15 cellular contexts compared by ENCODE assay signal in the genomic region with DNA sequence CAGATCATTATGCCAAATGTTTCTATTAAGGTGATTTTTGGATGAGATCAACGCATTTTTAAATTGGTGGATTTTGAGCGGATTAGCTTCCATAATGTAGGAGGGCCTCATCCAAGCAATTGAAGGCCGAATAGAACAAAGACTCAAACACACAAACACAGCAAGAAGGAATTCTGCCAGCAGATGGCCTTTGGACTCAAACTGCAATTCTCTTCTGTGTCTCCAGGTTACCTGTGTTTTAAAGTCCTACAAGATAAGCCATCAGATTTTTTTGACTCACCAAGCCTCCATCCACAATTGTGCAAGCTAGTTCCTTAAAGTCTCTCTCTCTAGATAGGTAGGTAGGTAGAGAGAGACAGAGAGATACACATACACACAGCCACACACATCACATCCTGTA. TPM values are rescaled to one million over a fixed set of nuclear protein-coding genes. Genes with fewer than 3 reads are reported as not detected.
"Had no signal": no experiment of that assay in that cellular context is flagged by ENCODE, and none has a peak within 500 bp of the region (broad histone marks: within the 10 kb centered on the region; RNA-seq: fewer than 3 reads in every experiment).

No MANE protein-coding gene starts in this region.

- H3K36me3 ChIP-seq: esophagus muscularis mucosa, upper lobe of left lung had no signal

- H3K4me3 Mint-ChIP-seq: activated naive CD4-positive, alpha-beta T cell treated with anti-CD3 and anti-CD28 coated beads, Interleukin-2, amount 10 ng/mL, durations not matched to agents 7 days and 5 days; activated T-helper 17 cell treated with anti-CD3 and anti-CD28 coated beads, Interleukin-2, amount 50 U/mL, for 72 hours; central memory CD8-positive, alpha-beta T cell; stimulated activated naive B cell treated with anti-CD40 and anti-IgM and Interleukin-4, amounts not matched to agents 10 μg/mL and 1 μg/mL and 100 μg/mL, for 72 hours; T-helper 1 cell treated with Interleukin-12 subunit alpha and Interleukin-12 subunit beta and Interleukin-4 antibody, amounts not matched to agents 30 μg/mL and 1 μg/mL, for 36 hours had no signal

- ATAC-seq: activated T-helper 17 cell treated with anti-CD3 and anti-CD28 coated beads, Interleukin-2, amount 50 U/mL, for 72 hours; body of pancreas; psoas muscle; sciatic nerve; SK-N-SH treated with all-trans-retinoic acid at 6 μM for 48 hours; stimulated activated naive B cell treated with anti-CD40 and anti-IgM and Interleukin-4, amounts not matched to agents 10 μg/mL and 1 μg/mL and 100 μg/mL, for 72 hours had no signal

- H3K4me3 ChIP-seq: body of pancreas, esophagus muscularis mucosa, psoas muscle, upper lobe of left lung had no signal

- H3K27me3 Mint-ChIP-seq: activated naive CD4-positive, alpha-beta T cell treated with anti-CD3 and anti-CD28 coated beads, Interleukin-2, amount 10 ng/mL, durations not matched to agents 7 days and 5 days; central memory CD8-positive, alpha-beta T cell; stimulated activated naive B cell treated with anti-CD40 and anti-IgM and Interleukin-4, amounts not matched to agents 10 μg/mL and 1 μg/mL and 100 μg/mL, for 72 hours had no signal

- H3K27ac Mint-ChIP-seq: activated naive CD4-positive, alpha-beta T cell treated with anti-CD3 and anti-CD28 coated beads, Interleukin-2, amount 10 ng/mL, durations not matched to agents 7 days and 5 days; activated T-helper 17 cell treated with anti-CD3 and anti-CD28 coated beads, Interleukin-2, amount 50 U/mL, for 72 hours; stimulated activated naive B cell treated with anti-CD40 and anti-IgM and Interleukin-4, amounts not matched to agents 10 μg/mL and 1 μg/mL and 100 μg/mL, for 72 hours; T-helper 1 cell treated with Interleukin-12 subunit alpha and Interleukin-12 subunit beta and Interleukin-4 antibody, amounts not matched to agents 30 μg/mL and 1 μg/mL, for 36 hours had no signal

- H3K36me3 Mint-ChIP-seq: activated naive CD4-positive, alpha-beta T cell treated with anti-CD3 and anti-CD28 coated beads, Interleukin-2, amount 10 ng/mL, durations not matched to agents 7 days and 5 days; stimulated activated naive B cell treated with anti-CD40 and anti-IgM and Interleukin-4, amounts not matched to agents 10 μg/mL and 1 μg/mL and 100 μg/mL, for 72 hours had no signal

- DNase-seq: activated CD4-positive, alpha-beta T cell treated with anti-CD3 and anti-CD28 coated beads for 48 hours; activated naive CD4-positive, alpha-beta T cell treated with anti-CD3 and anti-CD28 coated beads, Interleukin-2, amount 10 ng/mL, durations not matched to agents 7 days and 5 days; body of pancreas; nucleus accumbens; psoas muscle; stimulated activated CD4-positive, alpha-beta T cell treated with anti-CD3 and anti-CD28 coated beads, Interleukin-2, amount 100 ng/mL, for 24 hours; stimulated activated naive B cell treated with anti-CD40 and anti-IgM and Interleukin-4, amounts not matched to agents 10 μg/mL and 1 μg/mL and 100 μg/mL, for 72 hours; upper lobe of left lung had no signal

- H3K9me3 ChIP-seq: body of pancreas, esophagus muscularis mucosa, psoas muscle, upper lobe of left lung had no signal

- H3K4me1 ChIP-seq: esophagus muscularis mucosa, psoas muscle, upper lobe of left lung had no signal

- H3K27me3 ChIP-seq: body of pancreas, esophagus muscularis mucosa, upper lobe of left lung had no signal

- H3K9me3 Mint-ChIP-seq: activated naive CD4-positive, alpha-beta T cell treated with anti-CD3 and anti-CD28 coated beads, Interleukin-2, amount 10 ng/mL, durations not matched to agents 7 days and 5 days; activated T-helper 17 cell treated with anti-CD3 and anti-CD28 coated beads, Interleukin-2, amount 50 U/mL, for 72 hours; T-helper 1 cell treated with Interleukin-12 subunit alpha and Interleukin-12 subunit beta and Interleukin-4 antibody, amounts not matched to agents 30 μg/mL and 1 μg/mL, for 36 hours had no signal

- H3K4me1 Mint-ChIP-seq: activated naive CD4-positive, alpha-beta T cell treated with anti-CD3 and anti-CD28 coated beads, Interleukin-2, amount 10 ng/mL, durations not matched to agents 7 days and 5 days; activated T-helper 17 cell treated with anti-CD3 and anti-CD28 coated beads, Interleukin-2, amount 50 U/mL, for 72 hours; central memory CD8-positive, alpha-beta T cell; stimulated activated naive B cell treated with anti-CD40 and anti-IgM and Interleukin-4, amounts not matched to agents 10 μg/mL and 1 μg/mL and 100 μg/mL, for 72 hours had no signal

- H3K27ac ChIP-seq: body of pancreas, esophagus muscularis mucosa, psoas muscle, upper lobe of left lung had no signal

RNA-seq across cellular contexts. Expression of gene CDH6, which starts 25.5 kb away (rescaled TPM):
- total RNA-seq: activated T-helper 17 cell treated with anti-CD3 and anti-CD28 coated beads, Interleukin-2, amount 50 U/mL, for 72 hours; dermis microvascular lymphatic vessel endothelial cell had no signal
